ENCODE assay signal across 20 cellular contexts in genomic region chr2:2270808-2271415, GRCh38.
DNase-seq lines count a peak whose midpoint lies in the region; ATAC-seq and TF ChIP-seq lines count a peak whose summit lies in the region.
"Had no signal": no experiment of that assay in that cellular context is flagged by ENCODE, and none has a peak within 500 bp of the region (broad histone marks: within the 10 kb centered on the region; RNA-seq: fewer than 3 reads in every experiment).

No MANE protein-coding gene starts in this region.

- peak overlapping the region; percentile 94 for H3K27ac ChIP-seq in SJSA1
- H3K27ac ChIP-seq in lung (ENCODE audit: low read depth in 1 of 2, low read length in 1 of 2), result no peak overlapping the region
- H3K27ac ChIP-seq in tibial artery, result peak overlapping the region; percentile 5 to 12
- H3K27ac ChIP-seq in transverse colon, result no peak overlapping the region
- H3K27ac ChIP-seq: neutrophil, SK-N-MC had no signal

- no peak for ATAC-seq in lung (ENCODE audit: insufficient read depth, low FRiP score)
- ATAC-seq: activated CD4-positive, CD25-positive, alpha-beta regulatory T cell treated with anti-CD3 and anti-CD28 coated beads, Interleukin-2, amount 50 U/mL, for 24 hours; left colon; stimulated activated memory B cell treated with anti-CD40 and anti-IgM and Interleukin-4, amounts not matched to agents 10 μg/mL and 1 μg/mL and 100 μg/mL, for 72 hours had no signal

- intact Hi-C loops in tibial artery (cut with DNase I; ENCODE audit: low total_unique reads) (no loop called here), transverse colon (cut with DNase I; ENCODE audit: low total_unique reads) (no loop called here)

- peaks cover 32% of the 10 kb centered on the region for H3K4me1 ChIP-seq in SJSA1 (replicated peaks)
- H3K4me1 ChIP-seq in lung (ENCODE audit: control insufficient read depth in 2 of 2, insufficient read depth in 2 of 2, low read length in 2 of 2), result no peaks in the 10 kb centered on the region
- H3K4me1 ChIP-seq in tibial artery, result peaks cover 0 to 17% (median 8%) of the 10 kb centered on the region in 4 donors
- H3K4me1 ChIP-seq in transverse colon, result no peaks in the 10 kb centered on the region

- peaks cover 3% of the 10 kb centered on the region for H3K27me3 Mint-ChIP-seq in activated T-cell treated with anti-CD3 and anti-CD28 coated beads, Interleukin-2, amount 50 U/mL, for 24 hours

- H3K27me3 ChIP-seq in SJSA1 (replicated peaks) (no peaks in the 10 kb centered on the region), lung (ENCODE audit: control insufficient read depth, insufficient read depth) (no peaks in the 10 kb centered on the region), tibial artery (no peaks in the 10 kb centered on the region), transverse colon (no peaks in the 10 kb centered on the region)
- H3K27me3 ChIP-seq: dorsolateral prefrontal cortex, neutrophil, upper lobe of left lung had no signal

- no peaks in the 10 kb centered on the region for H3K9me3 Mint-ChIP-seq in activated T-cell treated with anti-CD3 and anti-CD28 coated beads, Interleukin-2, amount 50 U/mL, for 24 hours
- H3K9me3 Mint-ChIP-seq: activated T-helper 1 cell treated with anti-CD3 and anti-CD28 coated beads, Interleukin-12 subunit alpha, Interleukin-12 subunit beta, Interleukin-2, Interleukin-4 antibody, amounts not matched to agents 30 ng/mL and 10 ng/mL and 1 ng/mL, durations not matched to agents 14 hours and 24 hours and 36 hours had no signal

- peak; percentile 2 for DNase-seq in activated T-cell treated with anti-CD3 and anti-CD28 coated beads, Interleukin-2, amount 50 U/mL, for 24 hours
- DNase-seq in activated T-cell treated with anti-CD3 and anti-CD28 coated beads, Interleukin-2, amount 50 U/mL, for 48 hours, result no peak
- DNase-seq in SJSA1 (ENCODE audit: low read depth in 1 of 2, low spot score in 2 of 2) (peak in 1 of 2 experiments; percentile 50), lung (ENCODE audit: low spot score) (peak; percentile 16), tibial artery (no peak), NCI-H446 treated with DMSO at 0.1 percent for 48 hours (lab: John Stamatoyannopoulos, UW) (no peak), transverse colon (no peak)
- no peak for DNase-seq in activated CD4-positive, alpha-beta T cell treated with anti-CD3 and anti-CD28 coated beads, Interleukin-2, amount 50 U/mL, for 48 hours
- DNase-seq: DMS53, left colon, NCI-H1694 treated with DMSO at 0.1 percent for 48 hours, NCI-H2227 treated with DMSO at 0.1 percent for 48 hours, retina had no signal

- TF ChIP-seq EP300 in transverse colon (IDR thresholded peaks at IDR 0.05; ENCODE audit: low read depth), result no peak

- no peak overlapping the region for H3K4me3 Mint-ChIP-seq in activated T-cell treated with anti-CD3 and anti-CD28 coated beads, Interleukin-2, amount 50 U/mL, for 24 hours
- H3K4me3 Mint-ChIP-seq: activated T-helper 1 cell treated with anti-CD3 and anti-CD28 coated beads, Interleukin-12 subunit alpha, Interleukin-12 subunit beta, Interleukin-2, Interleukin-4 antibody, amounts not matched to agents 30 ng/mL and 10 ng/mL and 1 ng/mL, durations not matched to agents 14 hours and 24 hours and 36 hours; stimulated activated memory B cell treated with anti-CD40 and anti-IgM and Interleukin-4, amounts not matched to agents 10 μg/mL and 1 μg/mL and 100 μg/mL, for 72 hours had no signal

- no peak overlapping the region for H3K4me3 ChIP-seq in SJSA1
- H3K4me3 ChIP-seq in lung, result no peak overlapping the region
- H3K4me3 ChIP-seq in tibial artery, result no peak overlapping the region
- no peak overlapping the region for H3K4me3 ChIP-seq in transverse colon
- H3K4me3 ChIP-seq: dorsolateral prefrontal cortex, SK-N-MC, upper lobe of left lung had no signal

- WGBS in lung, 2 donors, result 65 to 67% methylated on average over 16 of the region's 16 CpGs
- WGBS in transverse colon (ENCODE audit: low coverage in 1 of 2), 2 donors, result 62 to 72% methylated on average over 15 to 16 of the region's 16 CpGs

- H3K4me1 Mint-ChIP-seq in activated T-cell treated with anti-CD3 and anti-CD28 coated beads, Interleukin-2, amount 50 U/mL, for 24 hours (ENCODE audit: low read depth), result no peaks in the 10 kb centered on the region
- H3K4me1 Mint-ChIP-seq: stimulated activated memory B cell treated with anti-CD40 and anti-IgM and Interleukin-4, amounts not matched to agents 10 μg/mL and 1 μg/mL and 100 μg/mL, for 72 hours had no signal

- H3K9me3 ChIP-seq in SJSA1 (replicated peaks) (no peaks in the 10 kb centered on the region), lung (ENCODE audit: control insufficient read depth in 2 of 2, insufficient read depth in 1 of 2, low read length in 1 of 2) (no peaks in the 10 kb centered on the region), tibial artery (no peaks in the 10 kb centered on the region), transverse colon (no peaks in the 10 kb centered on the region)
- H3K9me3 ChIP-seq: neutrophil, upper lobe of left lung had no signal

- no peak overlapping the region for H3K27ac Mint-ChIP-seq in activated T-cell treated with anti-CD3 and anti-CD28 coated beads, Interleukin-2, amount 50 U/mL, for 24 hours
- H3K27ac Mint-ChIP-seq: activated T-helper 1 cell treated with anti-CD3 and anti-CD28 coated beads, Interleukin-12 subunit alpha, Interleukin-12 subunit beta, Interleukin-2, Interleukin-4 antibody, amounts not matched to agents 30 ng/mL and 10 ng/mL and 1 ng/mL, durations not matched to agents 14 hours and 24 hours and 36 hours; stimulated activated memory B cell treated with anti-CD40 and anti-IgM and Interleukin-4, amounts not matched to agents 10 μg/mL and 1 μg/mL and 100 μg/mL, for 72 hours had no signal

- in situ Hi-C loops in transverse colon (cut with MboI; ENCODE audit: low pct_ligation_motif_present in 1 of 4, low pct_unique_long_range_greater_than_20kb in 1 of 4, low sequenced_read_pairs in 3 of 4), result no loop called here

- no peaks in the 10 kb centered on the region for H3K36me3 Mint-ChIP-seq in activated T-cell treated with anti-CD3 and anti-CD28 coated beads, Interleukin-2, amount 50 U/mL, for 24 hours (ENCODE audit: low read depth)
- H3K36me3 Mint-ChIP-seq: stimulated activated memory B cell treated with anti-CD40 and anti-IgM and Interleukin-4, amounts not matched to agents 10 μg/mL and 1 μg/mL and 100 μg/mL, for 72 hours had no signal

- no peak for TF ChIP-seq POLR2A in transverse colon (IDR thresholded peaks at IDR 0.05)

- TF ChIP-seq CTCF in lung (IDR thresholded peaks at IDR 0.05; ENCODE audit: control extremely low read depth, extremely low read depth), result no peak
- TF ChIP-seq CTCF in tibial artery (IDR thresholded peaks at IDR 0.05), result no peak
- TF ChIP-seq CTCF in transverse colon (IDR thresholded peaks at IDR 0.05), result no peak

- H3K36me3 ChIP-seq in SJSA1, result no peaks in the 10 kb centered on the region
- H3K36me3 ChIP-seq in lung (ENCODE audit: control insufficient read depth in 2 of 2, insufficient read depth in 2 of 2, low read length in 2 of 2), result no peaks in the 10 kb centered on the region
- no peaks in the 10 kb centered on the region for H3K36me3 ChIP-seq in tibial artery
- no peaks in the 10 kb centered on the region for H3K36me3 ChIP-seq in transverse colon
- H3K36me3 ChIP-seq: neutrophil, upper lobe of left lung had no signal

Comparison
In these comparisons a context has a peak if more than half of its experiments do, and no peak if none do; other contexts are left out.
1. DNase-seq: peak in activated T-cell treated with anti-CD3 and anti-CD28 coated beads, Interleukin-2, amount 50 U/mL, for 24 hours (single experiment) and lung (single experiment); none in activated T-cell treated with anti-CD3 and anti-CD28 coated beads, Interleukin-2, amount 50 U/mL, for 48 hours (0 of 2), tibial artery (0 of 2), NCI-H446 treated with DMSO at 0.1 percent for 48 hours (single experiment), activated CD4-positive, alpha-beta T cell treated with anti-CD3 and anti-CD28 coated beads, Interleukin-2, amount 50 U/mL, for 48 hours (0 of 2) and transverse colon (single experiment).
2. H3K27ac ChIP-seq: peak in SJSA1 (single experiment) and tibial artery (2 of 2); none in lung (0 of 2) and transverse colon (0 of 4).